In the genomic region with DNA sequence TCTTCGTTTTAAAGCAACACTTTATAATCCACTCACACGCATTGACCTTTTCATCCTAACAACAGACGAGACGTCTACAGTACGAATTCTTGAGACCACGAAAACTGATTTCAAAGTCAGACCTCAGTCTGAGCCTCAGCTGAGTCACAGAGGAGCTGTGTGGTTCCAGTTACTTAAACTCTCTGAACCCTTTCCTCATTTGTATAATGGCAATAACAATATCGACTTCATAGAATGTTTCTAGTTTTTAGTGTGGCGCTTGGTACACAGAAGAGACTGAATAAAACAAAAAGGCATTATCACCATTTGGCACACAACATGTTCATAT, we compare ENCODE assay signal across 1 cellular context.
TF ChIP-seq lines count a peak whose summit lies in the region.

No MANE protein-coding gene starts in this region.

TF ChIP-seq in GM23338, 12 proteins besides CTCF, POLR2A, EP300 and RAD21 (continued from another document):
- TF ChIP-seq, protein P1, sequence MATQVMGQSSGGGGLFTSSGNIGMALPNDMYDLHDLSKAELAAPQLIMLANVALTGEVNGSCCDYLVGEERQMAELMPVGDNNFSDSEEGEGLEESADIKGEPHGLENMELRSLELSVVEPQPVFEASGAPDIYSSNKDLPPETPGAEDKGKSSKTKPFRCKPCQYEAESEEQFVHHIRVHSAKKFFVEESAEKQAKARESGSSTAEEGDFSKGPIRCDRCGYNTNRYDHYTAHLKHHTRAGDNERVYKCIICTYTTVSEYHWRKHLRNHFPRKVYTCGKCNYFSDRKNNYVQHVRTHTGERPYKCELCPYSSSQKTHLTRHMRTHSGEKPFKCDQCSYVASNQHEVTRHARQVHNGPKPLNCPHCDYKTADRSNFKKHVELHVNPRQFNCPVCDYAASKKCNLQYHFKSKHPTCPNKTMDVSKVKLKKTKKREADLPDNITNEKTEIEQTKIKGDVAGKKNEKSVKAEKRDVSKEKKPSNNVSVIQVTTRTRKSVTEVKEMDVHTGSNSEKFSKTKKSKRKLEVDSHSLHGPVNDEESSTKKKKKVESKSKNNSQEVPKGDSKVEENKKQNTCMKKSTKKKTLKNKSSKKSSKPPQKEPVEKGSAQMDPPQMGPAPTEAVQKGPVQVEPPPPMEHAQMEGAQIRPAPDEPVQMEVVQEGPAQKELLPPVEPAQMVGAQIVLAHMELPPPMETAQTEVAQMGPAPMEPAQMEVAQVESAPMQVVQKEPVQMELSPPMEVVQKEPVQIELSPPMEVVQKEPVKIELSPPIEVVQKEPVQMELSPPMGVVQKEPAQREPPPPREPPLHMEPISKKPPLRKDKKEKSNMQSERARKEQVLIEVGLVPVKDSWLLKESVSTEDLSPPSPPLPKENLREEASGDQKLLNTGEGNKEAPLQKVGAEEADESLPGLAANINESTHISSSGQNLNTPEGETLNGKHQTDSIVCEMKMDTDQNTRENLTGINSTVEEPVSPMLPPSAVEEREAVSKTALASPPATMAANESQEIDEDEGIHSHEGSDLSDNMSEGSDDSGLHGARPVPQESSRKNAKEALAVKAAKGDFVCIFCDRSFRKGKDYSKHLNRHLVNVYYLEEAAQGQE (IDR thresholded peaks at IDR 0.05; ENCODE audit: unreplicated experiment): no peak
- TF ChIP-seq STAT1 (IDR thresholded peaks at IDR 0.05; ENCODE audit: unreplicated experiment): no peak
